1 cellular context compared by ENCODE assay signal in genomic region chr12:116601524-116601923, GRCh38.
TF ChIP-seq lines count a peak whose summit lies in the region.

No MANE protein-coding gene starts in this region.

TF ChIP-seq in GM23338, 12 proteins besides CTCF, POLR2A, EP300 and RAD21 (continued from another document):
- TF ChIP-seq REST (IDR thresholded peaks at IDR 0.05; ENCODE audit: unreplicated experiment), result no peak
- TF ChIP-seq, protein P1, sequence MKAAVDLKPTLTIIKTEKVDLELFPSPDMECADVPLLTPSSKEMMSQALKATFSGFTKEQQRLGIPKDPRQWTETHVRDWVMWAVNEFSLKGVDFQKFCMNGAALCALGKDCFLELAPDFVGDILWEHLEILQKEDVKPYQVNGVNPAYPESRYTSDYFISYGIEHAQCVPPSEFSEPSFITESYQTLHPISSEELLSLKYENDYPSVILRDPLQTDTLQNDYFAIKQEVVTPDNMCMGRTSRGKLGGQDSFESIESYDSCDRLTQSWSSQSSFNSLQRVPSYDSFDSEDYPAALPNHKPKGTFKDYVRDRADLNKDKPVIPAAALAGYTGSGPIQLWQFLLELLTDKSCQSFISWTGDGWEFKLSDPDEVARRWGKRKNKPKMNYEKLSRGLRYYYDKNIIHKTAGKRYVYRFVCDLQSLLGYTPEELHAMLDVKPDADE (IDR thresholded peaks at IDR 0.05), result no peak
- TF ChIP-seq NANOG (IDR thresholded peaks at IDR 0.05; ENCODE audit: borderline replicate concordance), result no peak
- TF ChIP-seq STAT1 (IDR thresholded peaks at IDR 0.05; ENCODE audit: unreplicated experiment), result no peak
- TF ChIP-seq EZH2phosphoT487 (IDR thresholded peaks at IDR 0.05; ENCODE audit: unreplicated experiment), result no peak
- TF ChIP-seq JUNB (IDR thresholded peaks at IDR 0.05; ENCODE audit: unreplicated experiment), result no peak
- no peak for TF ChIP-seq CREB1 (CRISPR knock-in tag; IDR thresholded peaks at IDR 0.05; ENCODE audit: low read depth)
